1 cellular context compared by ENCODE assay signal in the genomic region with DNA sequence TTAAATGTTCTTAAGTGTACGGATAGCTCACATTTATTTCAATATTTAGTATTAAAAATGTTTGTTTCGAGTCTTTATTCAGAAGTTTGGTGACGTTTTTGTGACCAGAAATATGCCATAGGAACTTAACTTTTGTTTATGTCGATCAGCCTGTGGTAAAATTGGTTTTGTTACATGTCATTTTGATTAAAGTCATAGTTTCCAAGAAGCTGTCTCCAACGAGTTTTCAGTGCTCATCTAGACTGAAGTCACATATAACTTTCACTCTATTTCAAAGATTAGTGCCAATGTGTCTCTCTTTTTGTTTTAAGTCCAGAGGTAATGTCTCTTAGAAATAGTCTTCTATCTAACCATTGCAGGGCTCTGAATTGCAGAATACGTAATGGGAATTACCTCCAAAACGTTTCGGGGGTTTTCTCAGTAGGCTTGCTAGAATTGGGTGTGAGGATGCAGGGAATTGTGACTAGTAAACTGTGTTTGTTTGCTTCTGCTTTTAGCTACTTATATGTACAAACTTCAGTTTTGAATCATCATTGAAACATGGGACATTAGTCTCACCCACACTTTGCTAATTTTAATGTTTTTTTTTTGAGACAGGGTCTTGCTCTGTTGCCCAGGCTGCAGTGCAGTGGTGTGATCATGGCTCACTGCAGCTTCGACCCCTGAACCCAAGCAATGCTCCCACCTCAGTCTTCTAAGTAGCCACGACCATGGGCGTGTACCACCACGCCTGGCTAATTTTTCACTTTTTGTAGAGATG.
TF ChIP-seq lines count a peak whose summit lies in the region.

No MANE protein-coding gene starts in this region.

TF ChIP-seq in GM23338, 12 proteins besides CTCF, POLR2A, EP300 and RAD21 (continued from another document):
- TF ChIP-seq, protein P1, sequence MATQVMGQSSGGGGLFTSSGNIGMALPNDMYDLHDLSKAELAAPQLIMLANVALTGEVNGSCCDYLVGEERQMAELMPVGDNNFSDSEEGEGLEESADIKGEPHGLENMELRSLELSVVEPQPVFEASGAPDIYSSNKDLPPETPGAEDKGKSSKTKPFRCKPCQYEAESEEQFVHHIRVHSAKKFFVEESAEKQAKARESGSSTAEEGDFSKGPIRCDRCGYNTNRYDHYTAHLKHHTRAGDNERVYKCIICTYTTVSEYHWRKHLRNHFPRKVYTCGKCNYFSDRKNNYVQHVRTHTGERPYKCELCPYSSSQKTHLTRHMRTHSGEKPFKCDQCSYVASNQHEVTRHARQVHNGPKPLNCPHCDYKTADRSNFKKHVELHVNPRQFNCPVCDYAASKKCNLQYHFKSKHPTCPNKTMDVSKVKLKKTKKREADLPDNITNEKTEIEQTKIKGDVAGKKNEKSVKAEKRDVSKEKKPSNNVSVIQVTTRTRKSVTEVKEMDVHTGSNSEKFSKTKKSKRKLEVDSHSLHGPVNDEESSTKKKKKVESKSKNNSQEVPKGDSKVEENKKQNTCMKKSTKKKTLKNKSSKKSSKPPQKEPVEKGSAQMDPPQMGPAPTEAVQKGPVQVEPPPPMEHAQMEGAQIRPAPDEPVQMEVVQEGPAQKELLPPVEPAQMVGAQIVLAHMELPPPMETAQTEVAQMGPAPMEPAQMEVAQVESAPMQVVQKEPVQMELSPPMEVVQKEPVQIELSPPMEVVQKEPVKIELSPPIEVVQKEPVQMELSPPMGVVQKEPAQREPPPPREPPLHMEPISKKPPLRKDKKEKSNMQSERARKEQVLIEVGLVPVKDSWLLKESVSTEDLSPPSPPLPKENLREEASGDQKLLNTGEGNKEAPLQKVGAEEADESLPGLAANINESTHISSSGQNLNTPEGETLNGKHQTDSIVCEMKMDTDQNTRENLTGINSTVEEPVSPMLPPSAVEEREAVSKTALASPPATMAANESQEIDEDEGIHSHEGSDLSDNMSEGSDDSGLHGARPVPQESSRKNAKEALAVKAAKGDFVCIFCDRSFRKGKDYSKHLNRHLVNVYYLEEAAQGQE (IDR thresholded peaks at IDR 0.05; ENCODE audit: unreplicated experiment) = no peak
- TF ChIP-seq, protein P2, sequence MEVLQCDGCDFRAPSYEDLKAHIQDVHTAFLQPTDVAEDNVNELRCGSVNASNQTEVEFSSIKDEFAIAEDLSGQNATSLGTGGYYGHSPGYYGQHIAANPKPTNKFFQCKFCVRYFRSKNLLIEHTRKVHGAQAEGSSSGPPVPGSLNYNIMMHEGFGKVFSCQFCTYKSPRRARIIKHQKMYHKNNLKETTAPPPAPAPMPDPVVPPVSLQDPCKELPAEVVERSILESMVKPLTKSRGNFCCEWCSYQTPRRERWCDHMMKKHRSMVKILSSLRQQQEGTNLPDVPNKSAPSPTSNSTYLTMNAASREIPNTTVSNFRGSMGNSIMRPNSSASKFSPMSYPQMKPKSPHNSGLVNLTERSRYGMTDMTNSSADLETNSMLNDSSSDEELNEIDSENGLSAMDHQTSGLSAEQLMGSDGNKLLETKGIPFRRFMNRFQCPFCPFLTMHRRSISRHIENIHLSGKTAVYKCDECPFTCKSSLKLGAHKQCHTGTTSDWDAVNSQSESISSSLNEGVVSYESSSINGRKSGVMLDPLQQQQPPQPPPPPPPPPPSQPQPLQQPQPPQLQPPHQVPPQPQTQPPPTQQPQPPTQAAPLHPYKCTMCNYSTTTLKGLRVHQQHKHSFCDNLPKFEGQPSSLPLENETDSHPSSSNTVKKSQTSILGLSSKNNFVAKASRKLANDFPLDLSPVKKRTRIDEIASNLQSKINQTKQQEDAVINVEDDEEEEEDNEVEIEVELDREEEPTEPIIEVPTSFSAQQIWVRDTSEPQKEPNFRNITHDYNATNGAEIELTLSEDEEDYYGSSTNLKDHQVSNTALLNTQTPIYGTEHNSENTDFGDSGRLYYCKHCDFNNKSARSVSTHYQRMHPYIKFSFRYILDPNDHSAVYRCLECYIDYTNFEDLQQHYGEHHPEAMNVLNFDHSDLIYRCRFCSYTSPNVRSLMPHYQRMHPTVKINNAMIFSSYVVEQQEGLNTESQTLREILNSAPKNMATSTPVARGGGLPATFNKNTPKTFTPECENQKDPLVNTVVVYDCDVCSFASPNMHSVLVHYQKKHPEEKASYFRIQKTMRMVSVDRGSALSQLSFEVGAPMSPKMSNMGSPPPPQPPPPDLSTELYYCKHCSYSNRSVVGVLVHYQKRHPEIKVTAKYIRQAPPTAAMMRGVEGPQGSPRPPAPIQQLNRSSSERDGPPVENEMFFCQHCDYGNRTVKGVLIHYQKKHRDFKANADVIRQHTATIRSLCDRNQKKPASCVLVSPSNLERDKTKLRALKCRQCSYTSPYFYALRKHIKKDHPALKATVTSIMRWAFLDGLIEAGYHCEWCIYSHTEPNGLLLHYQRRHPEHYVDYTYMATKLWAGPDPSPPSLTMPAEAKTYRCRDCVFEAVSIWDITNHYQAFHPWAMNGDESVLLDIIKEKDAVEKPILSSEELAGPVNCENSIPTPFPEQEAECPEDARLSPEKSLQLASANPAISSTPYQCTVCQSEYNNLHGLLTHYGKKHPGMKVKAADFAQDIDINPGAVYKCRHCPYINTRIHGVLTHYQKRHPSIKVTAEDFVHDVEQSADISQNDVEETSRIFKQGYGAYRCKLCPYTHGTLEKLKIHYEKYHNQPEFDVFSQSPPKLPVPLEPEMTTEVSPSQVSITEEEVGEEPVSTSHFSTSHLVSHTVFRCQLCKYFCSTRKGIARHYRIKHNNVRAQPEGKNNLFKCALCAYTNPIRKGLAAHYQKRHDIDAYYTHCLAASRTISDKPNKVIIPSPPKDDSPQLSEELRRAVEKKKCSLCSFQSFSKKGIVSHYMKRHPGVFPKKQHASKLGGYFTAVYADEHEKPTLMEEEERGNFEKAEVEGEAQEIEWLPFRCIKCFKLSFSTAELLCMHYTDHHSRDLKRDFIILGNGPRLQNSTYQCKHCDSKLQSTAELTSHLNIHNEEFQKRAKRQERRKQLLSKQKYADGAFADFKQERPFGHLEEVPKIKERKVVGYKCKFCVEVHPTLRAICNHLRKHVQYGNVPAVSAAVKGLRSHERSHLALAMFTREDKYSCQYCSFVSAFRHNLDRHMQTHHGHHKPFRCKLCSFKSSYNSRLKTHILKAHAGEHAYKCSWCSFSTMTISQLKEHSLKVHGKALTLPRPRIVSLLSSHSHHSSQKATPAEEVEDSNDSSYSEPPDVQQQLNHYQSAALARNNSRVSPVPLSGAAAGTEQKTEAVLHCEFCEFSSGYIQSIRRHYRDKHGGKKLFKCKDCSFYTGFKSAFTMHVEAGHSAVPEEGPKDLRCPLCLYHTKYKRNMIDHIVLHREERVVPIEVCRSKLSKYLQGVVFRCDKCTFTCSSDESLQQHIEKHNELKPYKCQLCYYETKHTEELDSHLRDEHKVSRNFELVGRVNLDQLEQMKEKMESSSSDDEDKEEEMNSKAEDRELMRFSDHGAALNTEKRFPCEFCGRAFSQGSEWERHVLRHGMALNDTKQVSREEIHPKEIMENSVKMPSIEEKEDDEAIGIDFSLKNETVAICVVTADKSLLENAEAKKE (CRISPR knock-in tag; IDR thresholded peaks at IDR 0.05) = no peak
- TF ChIP-seq ZNF331 (CRISPR knock-in tag; IDR thresholded peaks at IDR 0.05; ENCODE audit: low read depth) = no peak
- TF ChIP-seq, protein P3, sequence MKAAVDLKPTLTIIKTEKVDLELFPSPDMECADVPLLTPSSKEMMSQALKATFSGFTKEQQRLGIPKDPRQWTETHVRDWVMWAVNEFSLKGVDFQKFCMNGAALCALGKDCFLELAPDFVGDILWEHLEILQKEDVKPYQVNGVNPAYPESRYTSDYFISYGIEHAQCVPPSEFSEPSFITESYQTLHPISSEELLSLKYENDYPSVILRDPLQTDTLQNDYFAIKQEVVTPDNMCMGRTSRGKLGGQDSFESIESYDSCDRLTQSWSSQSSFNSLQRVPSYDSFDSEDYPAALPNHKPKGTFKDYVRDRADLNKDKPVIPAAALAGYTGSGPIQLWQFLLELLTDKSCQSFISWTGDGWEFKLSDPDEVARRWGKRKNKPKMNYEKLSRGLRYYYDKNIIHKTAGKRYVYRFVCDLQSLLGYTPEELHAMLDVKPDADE (IDR thresholded peaks at IDR 0.05) = no peak
- no peak for TF ChIP-seq EZH2 (IDR thresholded peaks at IDR 0.05; ENCODE audit: low read depth, unreplicated experiment)
- no peak for TF ChIP-seq ZNF114 (CRISPR knock-in tag; IDR thresholded peaks at IDR 0.05)
- TF ChIP-seq STAT1 (IDR thresholded peaks at IDR 0.05; ENCODE audit: unreplicated experiment) = no peak
- no peak for TF ChIP-seq EZH2phosphoT487 (IDR thresholded peaks at IDR 0.05; ENCODE audit: unreplicated experiment)
- no peak for TF ChIP-seq CREB1 (CRISPR knock-in tag; IDR thresholded peaks at IDR 0.05; ENCODE audit: low read depth)
- TF ChIP-seq JUNB (IDR thresholded peaks at IDR 0.05; ENCODE audit: unreplicated experiment) = no peak
